ENCODE assay signal across 8 cellular contexts in genomic region chr10:60944159-60944909, GRCh38. TPM values are rescaled to one million over a fixed set of nuclear protein-coding genes. Genes with fewer than 3 reads are reported as not detected.
DNase-seq lines count a peak whose midpoint lies in the region; ATAC-seq and TF ChIP-seq lines count a peak whose summit lies in the region.

TSS of gene RHOBTB1 (minus strand) at chr10:60944185. CDS start at chr10:60911542, 32,643 bp downstream.

- H3K4me1 Mint-ChIP-seq in T-cell = peaks cover 12 to 13% (median 12%) of the 10 kb centered on the region in 3 donors
- H3K4me1 Mint-ChIP-seq in dendritic cell treated with granulocyte-macrophage colony-stimulating factor and Interleukin-4, amounts not matched to agents 40 ng/mL and 50 ng/mL, for 4 days (ENCODE audit: low read depth) = peaks cover 21% of the 10 kb centered on the region

- H4K20me1 ChIP-seq in DOHH2 (ENCODE audit: control insufficient read depth, insufficient read depth, low read depth, low read length) = no peaks in the 10 kb centered on the region

- H3K27me3 ChIP-seq in DOHH2 (ENCODE audit: control insufficient read depth, low read length) (peaks cover 64% of the 10 kb centered on the region), kidney epithelial cell (ENCODE audit: control insufficient read depth, insufficient read depth, low read length) (no peaks in the 10 kb centered on the region)

- no peaks in the 10 kb centered on the region for H3K36me3 ChIP-seq in DOHH2 (ENCODE audit: control insufficient read depth, low read length)
- H3K36me3 ChIP-seq in KOPT-K1 (ENCODE audit: insufficient read depth, low read length) = no peaks in the 10 kb centered on the region
- H3K36me3 ChIP-seq in kidney epithelial cell (ENCODE audit: control insufficient read depth, insufficient read depth, low read length) = no peaks in the 10 kb centered on the region

- H3K79me2 ChIP-seq in DOHH2 (ENCODE audit: control insufficient read depth, low read length) = no peaks in the 10 kb centered on the region

- POLR2A ChIA-PET in T-cell (lab: Charles Lee) = no interaction called here

- H3K4me3 ChIP-seq in DOHH2 (ENCODE audit: low read length) (peak within 1 kb of the TSS; percentile 27; the same call in 1 of the 2 replicates), kidney epithelial cell (ENCODE audit: low read depth, low read length) (peak within 1 kb of the TSS; percentile 75), skin epidermis (peak within 1 kb of the TSS; percentile 55 to 83 (median 77))

- H3K4me2 ChIP-seq in DOHH2 (ENCODE audit: low read length) = peak within 1 kb of the TSS; percentile 44

- CTCF ChIA-PET in T-cell (lab: Charles Lee) = no interaction called here

- peaks cover 49 to 60% of the 10 kb centered on the region in 2 donors for H3K27me3 Mint-ChIP-seq in T-cell
- peaks cover 16% of the 10 kb centered on the region for H3K27me3 Mint-ChIP-seq in dendritic cell treated with granulocyte-macrophage colony-stimulating factor and Interleukin-4, amounts not matched to agents 40 ng/mL and 50 ng/mL, for 4 days

- no peak within 1 kb of the TSS for H3K27ac ChIP-seq in DOHH2 (ENCODE audit: low read depth, low read length)
- peak within 1 kb of the TSS; percentile 66 for H3K27ac ChIP-seq in KOPT-K1 (ENCODE audit: low read depth, low read length, poor library complexity, severe bottlenecking)
- H3K27ac ChIP-seq in skin epidermis = peak within 1 kb of the TSS; percentile 8 to 98 (median 88)

- no peaks in the 10 kb centered on the region for H3F3A ChIP-seq in DOHH2 (ENCODE audit: control insufficient read depth, insufficient read depth)

- H3K9me2 ChIP-seq in DOHH2 (replicated peaks; ENCODE audit: control insufficient read depth, low read length) = no peaks in the 10 kb centered on the region

- intact Hi-C loops in dendritic cell treated with granulocyte-macrophage colony-stimulating factor and Interleukin-4, amounts not matched to agents 40 ng/mL and 50 ng/mL, for 4 days (cut with micrococcal nuclease) = loop anchor here (5.0 kb wide), 1 partner anchor 167 kb away; the partner anchor contains the start of gene CDK1

- no peaks in the 10 kb centered on the region for H3K36me3 Mint-ChIP-seq in T-cell
- H3K36me3 Mint-ChIP-seq in dendritic cell treated with granulocyte-macrophage colony-stimulating factor and Interleukin-4, amounts not matched to agents 40 ng/mL and 50 ng/mL, for 4 days (ENCODE audit: low read depth) = peaks cover 4% of the 10 kb centered on the region

- 0 out of 2 replicates have a peak, but pooled peaks cover 4% of the 10 kb centered on the region for H3K4me1 ChIP-seq in DOHH2 (ENCODE audit: control insufficient read depth, low read length)

- peak in 15 of 34 experiments; percentile 1 to 43 (median 9) for DNase-seq in T-cell
- DNase-seq in kidney epithelial cell (ENCODE audit: low read depth) = peak; percentile 43
- no peak for DNase-seq in GF-D8 (lab: John Stamatoyannopoulos, UW)

- H3K9me3 ChIP-seq in DOHH2 (ENCODE audit: control insufficient read depth, insufficient read depth, low read length) (no peaks in the 10 kb centered on the region), KOPT-K1 (ENCODE audit: insufficient read depth, low read length, poor library complexity, severe bottlenecking) (no peaks in the 10 kb centered on the region)

- peak within 1 kb of the TSS; percentile 65 to 77 (median 66) for H3K4me3 Mint-ChIP-seq in T-cell
- peak within 1 kb of the TSS; percentile 88 for H3K4me3 Mint-ChIP-seq in dendritic cell treated with granulocyte-macrophage colony-stimulating factor and Interleukin-4, amounts not matched to agents 40 ng/mL and 50 ng/mL, for 4 days

- no peak for TF ChIP-seq CTCF in DOHH2 (IDR thresholded peaks at IDR 0.05; ENCODE audit: low read depth, low read length, poor library complexity, severe bottlenecking)
- no peak for TF ChIP-seq CTCF in kidney epithelial cell (IDR thresholded peaks at IDR 0.05; ENCODE audit: insufficient read depth, low read length, poor library complexity, severe bottlenecking)

- H3K9me3 Mint-ChIP-seq in T-cell = no peaks in the 10 kb centered on the region
- H3K9me3 Mint-ChIP-seq in dendritic cell treated with granulocyte-macrophage colony-stimulating factor and Interleukin-4, amounts not matched to agents 40 ng/mL and 50 ng/mL, for 4 days = no peaks in the 10 kb centered on the region

- no peak within 1 kb of the TSS for H3K27ac Mint-ChIP-seq in T-cell
- H3K27ac Mint-ChIP-seq in dendritic cell treated with granulocyte-macrophage colony-stimulating factor and Interleukin-4, amounts not matched to agents 40 ng/mL and 50 ng/mL, for 4 days = peak within 1 kb of the TSS; percentile 95

- ATAC-seq in GM21619 (IDR thresholded peaks at IDR 0.05; ENCODE audit: unreplicated experiment) (peak; percentile 39), T-cell (replicated peaks in 1 of 4) (peak; percentile 22 to 76 (median 44))

RNA-seq across cellular contexts. Expression of gene RHOBTB1, which starts in this region (rescaled TPM):
- total RNA-seq in T-cell = under 1 TPM in 4 of 5 donors, not detected in 1; 0.09 to 0.75 (median 0.34) TPM
- 21.3 and 22.2 TPM in 2 replicates for total RNA-seq in kidney epithelial cell

Comparison
In these comparisons a context has a peak if more than half of its experiments do, and no peak if none do; other contexts are left out.
1. RNA of gene RHOBTB1 (total RNA-seq): 21.3 to 22.2 TPM in kidney epithelial cell; 0.09 to 0.75 TPM in T-cell; every median in the first group is over 10 times any median in the second.
2. Peak in ATAC-seq in T-cell; RNA of the gene not detected or under 1 TPM.
3. H3K4me3 ChIP-seq: peak in every context shown above with its lines; median percentile 77 in skin epidermis; 75 in kidney epithelial cell; 27 in DOHH2.